10 cellular contexts compared by ENCODE assay signal in genomic region chr16:53744449-53744848, GRCh38. TPM values are rescaled to one million over a fixed set of nuclear protein-coding genes. Genes with fewer than 3 reads are reported as not detected.
DNase-seq lines count a peak whose midpoint lies in the region; ATAC-seq, FAIRE-seq and TF ChIP-seq lines count a peak whose summit lies in the region.
"Had no signal": no experiment of that assay in that cellular context is flagged by ENCODE, and none has a peak within 500 bp of the region (broad histone marks: within the 10 kb centered on the region; RNA-seq: fewer than 3 reads in every experiment).

No MANE protein-coding gene starts in this region.

- BruUV-seq in GM12878 (replicated peaks; lab: Mats Ljungman, UMichigan): no TSS peak

- H3K9ac ChIP-seq in GM12878 (ENCODE audit: control insufficient read depth, insufficient read depth, low read length): no peak overlapping the region
- H3K9ac ChIP-seq: BLaER1 had no signal

- 14% methylated on average over 3 of the region's 3 CpGs for WGBS in GM12878 (ENCODE audit: insufficient coverage, insufficient replicate concordance, low lambda C conversion rate, missing lambda C conversion rate)
- 13 to 38% methylated on average over 3 of the region's 3 CpGs for WGBS in sigmoid colon, 2 donors

- TF ChIP-seq POLR2A in GM12878 (IDR thresholded peaks at IDR 0.05; ENCODE audit: low read depth, low read length): no peak
- TF ChIP-seq POLR2A in sigmoid colon (IDR thresholded peaks at IDR 0.05): no peak

- POLR2A ChIA-PET in GM12878 (lab: Charles Lee): interaction anchor here (0.6 to 1.6 kb wide), 6 partner anchors 9 to 511 kb away, joined by 3 to 9 read pairs (median 3); no protein-coding TSS in a partner anchor

- H3K4me1 ChIP-seq in GM12878 (ENCODE audit: control insufficient read depth, insufficient read depth, low read length) (peaks cover 4% of the 10 kb centered on the region), sigmoid colon (peaks cover 0 to 35% (median 24%) of the 10 kb centered on the region in 4 donors)
- H3K4me1 ChIP-seq: BLaER1, Peyer's patch had no signal

- peaks cover 2% of the 10 kb centered on the region; the same call in 2 of the 3 replicates for H3K9me3 ChIP-seq in GM12878 (replicated peaks; ENCODE audit: control insufficient read depth, insufficient read depth, low read length)
- H3K9me3 ChIP-seq in sigmoid colon: no peaks in the 10 kb centered on the region
- H3K9me3 ChIP-seq: Peyer's patch had no signal

- H3K36me3 ChIP-seq in GM12878 (ENCODE audit: control insufficient read depth in 2 of 2, insufficient read depth in 2 of 2, low read length in 1 of 2) (no peaks in the 10 kb centered on the region), sigmoid colon (no peaks in the 10 kb centered on the region)
- H3K36me3 ChIP-seq: Peyer's patch had no signal

- no peaks in the 10 kb centered on the region for H3K27me3 ChIP-seq in GM12878 (replicated peaks in 1 of 2; ENCODE audit: control insufficient read depth in 2 of 2, insufficient read depth in 2 of 2, low read length in 1 of 2)
- H3K27me3 ChIP-seq in sigmoid colon: no peaks in the 10 kb centered on the region
- H3K27me3 ChIP-seq: BLaER1, Peyer's patch had no signal

- SMC1A ChIA-PET in GM12878 (lab: Charles Lee; ENCODE audit: uncharacterized antibody, unreplicated experiment): interaction anchor here (0.6 to 5.1 kb wide), 12 partner anchors 8 to 287 kb away, joined by 3 to 28 read pairs (median 4); no protein-coding TSS in a partner anchor

- TF ChIP-seq EP300 in GM12878 (IDR thresholded peaks at IDR 0.05; ENCODE audit: borderline replicate concordance in 1 of 2, control insufficient read depth in 1 of 2, low read depth in 2 of 2, low read length in 2 of 2) (no peak), sigmoid colon (IDR thresholded peaks at IDR 0.05) (no peak)

- ATAC-seq in GM12878 (peak; percentile 78), HG03439 (IDR thresholded peaks at IDR 0.05; ENCODE audit: unreplicated experiment) (no peak), HG03521 (IDR thresholded peaks at IDR 0.05; ENCODE audit: unreplicated experiment) (no peak)

- H3K4me2 ChIP-seq in GM12878 (ENCODE audit: control insufficient read depth, insufficient read depth): no peak overlapping the region
- H3K4me2 ChIP-seq: BLaER1 had no signal

- H3K4me3 ChIP-seq in GM12878: no peak overlapping the region
- H3K4me3 ChIP-seq in sigmoid colon: no peak overlapping the region
- H3K4me3 ChIP-seq: BLaER1, Peyer's patch had no signal

- TF ChIP-seq CTCF in GM12878 (IDR thresholded peaks at IDR 0.05 in 2 of 3, conservative IDR thresholded peaks at IDR 0.05 in 1 of 3; ENCODE audit: control insufficient read depth in 2 of 3, extremely low read depth in 1 of 3, insufficient read depth in 1 of 3, low read depth in 3 of 3, low read length in 3 of 3) (no peak), sigmoid colon (IDR thresholded peaks at IDR 0.05) (no peak)

- intact Hi-C loops in GM12878 (cut with micrococcal nuclease; ENCODE audit: unreplicated experiment): no loop called here
- intact Hi-C loops in sigmoid colon (cut with DNase I): no loop called here

- RAD21 ChIA-PET in GM12878 (lab: Charles Lee; ENCODE audit: unreplicated experiment): interaction anchor here (2.6 kb wide), 1 partner anchor 9 kb away, joined by 8 read pairs; no protein-coding TSS in a partner anchor

- TF ChIP-seq RAD21 in GM12878 (IDR thresholded peaks at IDR 0.05; ENCODE audit: insufficient read depth, low read depth, low read length): no peak

- CTCF ChIA-PET in GM12878 (lab: Yijun Ruan, JAX): interaction anchor here (0.9 to 3.5 kb wide), 15 partner anchors 9 to 198 kb away, joined by 3 to 44 read pairs (median 5); no protein-coding TSS in a partner anchor

- FAIRE-seq in GM12878 (lab: Jason Lieb, UNC): no peak

- H4K20me1 ChIP-seq in GM12878 (ENCODE audit: control insufficient read depth, insufficient read depth): no peaks in the 10 kb centered on the region

- H3K27ac ChIP-seq in GM12878 (ENCODE audit: control insufficient read depth, insufficient read depth) (no peak overlapping the region), sigmoid colon (no peak overlapping the region)
- H3K27ac ChIP-seq: BLaER1, Peyer's patch had no signal

- H3K79me2 ChIP-seq in GM12878 (ENCODE audit: control insufficient read depth, insufficient read depth, low read length): no peaks in the 10 kb centered on the region; the same call in none of the 2 replicates

- no peak overlapping the region; the same call in 1 of the 2 replicates for H2AFZ ChIP-seq in GM12878 (ENCODE audit: control insufficient read depth, low read depth, low read length)

- in situ Hi-C loops in GM12878 (cut with MboI): no loop called here

- peak; percentile 41 for DNase-seq in NCI-H510A treated with DMSO at 0.1 percent for 48 hours (lab: John Stamatoyannopoulos, UW)
- no peak for DNase-seq in NCI-H510A (lab: John Stamatoyannopoulos, UW)
- DNase-seq in NCI-H82 treated with DMSO at 0.1 percent for 48 hours (lab: John Stamatoyannopoulos, UW; ENCODE audit: unreplicated experiment): peak; percentile 10
- no peak for DNase-seq in GM12878 (ENCODE audit: low read depth, low spot score)
- DNase-seq in stimulated activated CD4-positive, alpha-beta T cell treated with anti-CD3 and anti-CD28 coated beads, TNF-alpha, amount 100 ng/mL, for 4 hours (ENCODE audit: low read depth in 3 of 3): peak in 2 of 3 experiments; percentile 1
- no peak for DNase-seq in sigmoid colon
- DNase-seq: Peyer's patch had no signal

TF ChIP-seq in GM12878, 131 proteins besides CTCF, POLR2A, EP300 and RAD21 (continues in another document):
- TF ChIP-seq ESRRA (IDR thresholded peaks at IDR 0.05; ENCODE audit: low read length) (no peak), DPF2 (IDR thresholded peaks at IDR 0.05) (no peak), MLLT1 (IDR thresholded peaks at IDR 0.05) (no peak), SPI1 (IDR thresholded peaks at IDR 0.05; ENCODE audit: borderline replicate concordance, insufficient read depth, low read depth, low read length) (peak; percentile 21; the same call in 1 of the 2 replicates)

RNA-seq across cellular contexts. Expression of gene FTO, which starts 40.5 kb away (rescaled TPM):
- total RNA-seq in GM12878 (2013; cell fraction: nucleolus; rRNA removed): 112 TPM in 2 replicates
- total RNA-seq in GM12878 (2014; rRNA removed) (39.9 and 41.1 TPM in 2 replicates), GM12878 (2014; rRNA removed; fragmentation: Illumina TruSeq; extraction: Trizol) (50.0 and 52.5 TPM in 2 replicates), GM12878 (2021) (51.7 and 55.0 TPM in 2 replicates), sigmoid colon (10 to 100 TPM; 77.8 to 97.2 (median 86.0) TPM)
- 24.3 TPM for polyA plus RNA-seq in GM12878 (2011; ENCODE audit: low read depth)
- polyA plus RNA-seq in GM12878 (2011; rRNA removed) (33.7 and 47.8 TPM in 2 replicates), GM12878 (2014; fragmentation: Illumina TruSeq; extraction: Trizol) (55.0 and 60.6 TPM in 2 replicates), GM12878 (2014; fragmentation: Nextera tagmentation; extraction: Ambion mirVana) (10 to 100 TPM; 20.1 to 20.3 TPM), GM12878 (2014; rRNA removed) (36.2 and 39.3 TPM in 2 replicates), GM12878 (2016; fragmentation: Nextera tagmentation; extraction: Ambion mirVana) (10 to 100 TPM; 46.3 to 49.8 TPM), sigmoid colon (10 to 100 TPM in 2 of 3 donors, 1 to 10 TPM in 1; 9.9 to 19.6 (median 11.4) TPM)
- 41.6 and 53.8 TPM in 2 replicates for polyA plus RNA-seq in GM12878 (2011; cell fraction: cytosol; rRNA removed)
- polyA plus RNA-seq in GM12878 (2011; cell fraction: nucleus; rRNA removed): 18.7 and 24.9 TPM in 2 replicates
- polyA plus RNA-seq in GM12878 (2012): 23.5 and 30.5 TPM in 2 replicates
- 69.2 and 93.4 TPM in 2 replicates for polyA minus RNA-seq in GM12878 (2011; rRNA and poly(A)+ RNA removed)
- polyA minus RNA-seq in GM12878 (2011; cell fraction: cytosol; rRNA and poly(A)+ RNA removed): 23.7 and 25.4 TPM in 2 replicates
- polyA minus RNA-seq in GM12878 (2011; cell fraction: nucleus; rRNA and poly(A)+ RNA removed): 38.9 and 50.6 TPM in 2 replicates

RNA-seq across cellular contexts. Expression of gene RPGRIP1L, which starts 40.8 kb away (rescaled TPM):
- 17.0 and 19.1 TPM in 2 replicates for total RNA-seq in GM12878 (2013; cell fraction: nucleolus; rRNA removed)
- total RNA-seq in GM12878 (2014; rRNA removed) (3.8 and 4.9 TPM in 2 replicates), GM12878 (2014; rRNA removed; fragmentation: Illumina TruSeq; extraction: Trizol) (6.7 and 7.0 TPM in 2 replicates), GM12878 (2021) (4.7 and 5.1 TPM in 2 replicates), sigmoid colon (1 to 10 TPM; 3.6 to 5.8 (median 3.8) TPM)
- 1.6 TPM for polyA plus RNA-seq in GM12878 (2011; ENCODE audit: low read depth)
- polyA plus RNA-seq in GM12878 (2011; rRNA removed) (3.5 and 5.7 TPM in 2 replicates), GM12878 (2014; fragmentation: Illumina TruSeq; extraction: Trizol) (5.2 and 7.0 TPM in 2 replicates), GM12878 (2014; fragmentation: Nextera tagmentation; extraction: Ambion mirVana) (1 to 10 TPM; 3.9 to 4.0 TPM), GM12878 (2014; rRNA removed) (3.4 and 4.1 TPM in 2 replicates), GM12878 (2016; fragmentation: Nextera tagmentation; extraction: Ambion mirVana) (1 to 10 TPM; 6.6 to 9.6 TPM), sigmoid colon (1 to 10 TPM in 1 of 3 donors, under 1 TPM in 2; 0.46 to 1.6 (median 0.60) TPM)
- polyA plus RNA-seq in GM12878 (2011; cell fraction: cytosol; rRNA removed): 1.2 and 1.5 TPM in 2 replicates
- 2.8 and 3.6 TPM in 2 replicates for polyA plus RNA-seq in GM12878 (2011; cell fraction: nucleus; rRNA removed)
- polyA plus RNA-seq in GM12878 (2012): 2.0 and 2.3 TPM in 2 replicates
- 3.6 and 6.8 TPM in 2 replicates for polyA minus RNA-seq in GM12878 (2011; rRNA and poly(A)+ RNA removed)
- polyA minus RNA-seq in GM12878 (2011; cell fraction: cytosol; rRNA and poly(A)+ RNA removed): 2.1 and 2.9 TPM in 2 replicates
- 4.7 and 11.9 TPM in 2 replicates for polyA minus RNA-seq in GM12878 (2011; cell fraction: nucleus; rRNA and poly(A)+ RNA removed)

Comparison
In these comparisons a context has a peak if more than half of its experiments do, and no peak if none do; other contexts are left out.
1. DNase-seq: peak in NCI-H510A treated with DMSO at 0.1 percent for 48 hours (single experiment), NCI-H82 treated with DMSO at 0.1 percent for 48 hours (single experiment) and stimulated activated CD4-positive, alpha-beta T cell treated with anti-CD3 and anti-CD28 coated beads, TNF-alpha, amount 100 ng/mL, for 4 hours (2 of 3); none in NCI-H510A (single experiment), GM12878 (single experiment) and sigmoid colon (single experiment).